ENCODE assay signal across 26 cellular contexts in the genomic region with DNA sequence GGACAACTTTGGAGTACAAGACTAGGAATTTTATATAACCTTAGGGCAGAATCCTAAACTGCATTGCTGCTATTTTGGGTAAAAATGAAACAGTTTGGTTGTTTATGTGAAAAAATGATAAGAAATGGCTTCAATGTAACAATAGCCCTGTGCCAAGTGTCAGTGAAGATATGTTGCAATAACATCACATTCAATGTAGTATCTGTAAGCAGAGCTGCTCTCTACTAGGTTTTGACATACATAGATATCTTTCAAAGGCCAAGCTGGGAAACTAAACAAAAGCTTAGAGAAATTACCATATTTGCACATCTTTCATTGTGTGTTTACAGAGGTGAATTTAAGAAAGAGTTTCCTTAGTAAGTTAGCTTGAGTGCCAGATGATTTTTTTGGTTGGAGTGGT.
"Had no signal": no experiment of that assay in that cellular context is flagged by ENCODE, and none has a peak within 500 bp of the region (broad histone marks: within the 10 kb centered on the region; RNA-seq: fewer than 3 reads in every experiment).

No MANE protein-coding gene starts in this region.

- DNase-seq: activated CD4-positive, alpha-beta T cell treated with anti-CD3 and anti-CD28 coated beads for 4 hours; activated CD4-positive, alpha-beta T cell treated with anti-CD3 and anti-CD28 coated beads, Interleukin-2, amount 50 U/mL, for 48 hours; activated CD8-positive, alpha-beta memory T cell treated with anti-CD3 and anti-CD28 coated beads for 24 hours; activated gamma-delta T cell; activated naive CD4-positive, alpha-beta T cell treated with anti-CD3 and anti-CD28 coated beads, Interleukin-2, amount 10 ng/mL, durations not matched to agents 7 days and 5 days; activated naive CD8-positive, alpha-beta T cell treated with anti-CD3 and anti-CD28 coated beads, Interleukin-2, amount 10 ng/mL, durations not matched to agents 7 days and 5 days; amygdala; caudate nucleus; dermis blood vessel endothelial cell; effector CD4-positive, alpha-beta T cell; heart left ventricle; hypothalamus; immature natural killer cell; lower lobe of right lung; mesenchymal stem cell; natural killer cell; right cardiac atrium; spleen; stimulated activated naive CD4-positive, alpha-beta T cell; T-helper 9 cell had no signal

- H3K27ac ChIP-seq: esophagus muscularis mucosa, heart left ventricle, lower lobe of right lung, spleen, suprapubic skin, tibial nerve, VCaP had no signal

- H3K9me3 ChIP-seq: lower lobe of right lung, suprapubic skin, tibial nerve had no signal

- H3K27me3 ChIP-seq: esophagus muscularis mucosa, heart left ventricle, spleen, suprapubic skin, tibial nerve had no signal

- H3K36me3 ChIP-seq: esophagus muscularis mucosa, heart left ventricle, lower lobe of right lung, spleen, suprapubic skin, tibial nerve had no signal

- ATAC-seq: heart left ventricle, left lobe of liver, lower lobe of right lung, natural killer cell, right cardiac atrium had no signal

- H3K4me1 ChIP-seq: esophagus muscularis mucosa, heart left ventricle, lower lobe of right lung, spleen, suprapubic skin, tibial nerve had no signal

- FAIRE-seq: TTC549 had no signal

- H3K4me3 ChIP-seq: esophagus muscularis mucosa, heart left ventricle, lower lobe of right lung, spleen, suprapubic skin, tibial nerve had no signal
